Comparison of ENCODE assay signal across 21 cellular contexts in the genomic region with DNA sequence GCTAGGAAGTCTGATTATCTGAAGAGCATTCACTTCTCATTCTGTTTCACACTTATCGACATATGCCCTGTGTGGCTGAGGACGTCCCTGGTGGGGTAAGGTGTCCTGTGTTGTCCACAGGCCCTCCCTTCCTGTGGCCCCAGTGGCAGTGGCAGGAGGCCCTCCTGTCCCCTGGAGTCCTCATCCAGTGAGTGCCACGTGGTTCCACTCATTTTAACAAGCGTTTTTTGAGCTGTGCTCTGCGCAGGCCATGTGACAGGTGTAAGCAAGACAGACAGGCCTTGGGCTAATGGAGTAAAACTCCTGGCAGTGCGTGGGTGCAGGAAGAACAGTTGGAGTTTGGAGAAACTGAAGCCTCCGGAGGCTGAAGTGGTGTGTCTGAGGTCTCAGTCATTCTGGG. TPM values are rescaled to one million over a fixed set of nuclear protein-coding genes. Genes with fewer than 3 reads are reported as not detected.
DNase-seq lines count a peak whose midpoint lies in the region; ATAC-seq, FAIRE-seq and TF ChIP-seq lines count a peak whose summit lies in the region.
"Had no signal": no experiment of that assay in that cellular context is flagged by ENCODE, and none has a peak within 500 bp of the region (broad histone marks: within the 10 kb centered on the region; RNA-seq: fewer than 3 reads in every experiment).

No MANE protein-coding gene starts in this region.

- H3K9me3 Mint-ChIP-seq in astrocyte (ENCODE audit: unreplicated experiment) (no peaks in the 10 kb centered on the region), progenitor cell of endocrine pancreas (ENCODE audit: low read depth) (no peaks in the 10 kb centered on the region)
- H3K9me3 Mint-ChIP-seq: CD4-positive, alpha-beta memory T cell had no signal

- no peaks in the 10 kb centered on the region for H3K27me3 ChIP-seq in right atrium auricular region
- no peaks in the 10 kb centered on the region for H3K27me3 ChIP-seq in astrocyte (ENCODE audit: insufficient read depth, low read length)
- H3K27me3 ChIP-seq: BLaER1 had no signal

- intact Hi-C loops in left cardiac atrium (cut with DNase I): no loop called here
- intact Hi-C loops in left ventricle myocardium superior (cut with micrococcal nuclease): no loop called here

- no peak overlapping the region for H3K9ac ChIP-seq in astrocyte (ENCODE audit: low read length)
- H3K9ac ChIP-seq: BLaER1 had no signal

- no peak overlapping the region for H2AFZ ChIP-seq in astrocyte (ENCODE audit: low read depth, low read length)
- H2AFZ ChIP-seq: PC-9 had no signal

- H4K20me1 ChIP-seq in astrocyte (ENCODE audit: insufficient read depth, low read length): peaks cover 80% of the 10 kb centered on the region

- H3K79me2 ChIP-seq in astrocyte (ENCODE audit: insufficient read depth, low read length): peaks cover 3% of the 10 kb centered on the region

- H3K36me3 ChIP-seq in right atrium auricular region (peaks cover 100% of the 10 kb centered on the region), astrocyte (ENCODE audit: insufficient read depth, low read length) (peaks cover 35% of the 10 kb centered on the region)

- H3K27ac Mint-ChIP-seq in astrocyte (ENCODE audit: unreplicated experiment): peak overlapping the region; percentile 60
- peak overlapping the region; percentile 18 for H3K27ac Mint-ChIP-seq in progenitor cell of endocrine pancreas

- H3K4me3 ChIP-seq in right atrium auricular region: no peak overlapping the region
- H3K4me3 ChIP-seq in astrocyte (ENCODE audit: insufficient read depth, low read depth, low read length): no peak overlapping the region
- H3K4me3 ChIP-seq: BLaER1, PC-9 had no signal

- H3K4me3 Mint-ChIP-seq in astrocyte (ENCODE audit: unreplicated experiment) (no peak overlapping the region), progenitor cell of endocrine pancreas (ENCODE audit: low read depth) (no peak overlapping the region)

- H3K27me3 Mint-ChIP-seq in astrocyte (ENCODE audit: low read depth, unreplicated experiment) (no peaks in the 10 kb centered on the region), progenitor cell of endocrine pancreas (no peaks in the 10 kb centered on the region)
- H3K27me3 Mint-ChIP-seq: CD4-positive, alpha-beta memory T cell had no signal

- H3K27ac ChIP-seq in right atrium auricular region (no peak overlapping the region), astrocyte (ENCODE audit: low read depth, low read length) (no peak overlapping the region)
- H3K27ac ChIP-seq: BLaER1, HL-60, PC-9 had no signal

- no peak for FAIRE-seq in astrocyte (lab: Jason Lieb, UNC)
- FAIRE-seq: A204.1, GM19239 had no signal

- no peak overlapping the region for H3K4me2 ChIP-seq in astrocyte (ENCODE audit: low read length)
- H3K4me2 ChIP-seq: BLaER1, PC-9 had no signal

- DNase-seq in left cardiac atrium (peak; percentile 7), right atrium auricular region (ENCODE audit: low spot score) (no peak), astrocyte (ENCODE audit: low read depth) (no peak), left ventricle myocardium superior (peak; percentile 21), progenitor cell of endocrine pancreas (ENCODE audit: low spot score, unreplicated experiment) (no peak), glomerular visceral epithelial cell (ENCODE audit: extremely low spot score) (no peak)
- DNase-seq in activated CD8-positive, alpha-beta memory T cell treated with anti-CD3 and anti-CD28 coated beads for 24 hours: no peak
- DNase-seq: CD4-positive, alpha-beta memory T cell; GF-D8; GOT3; NCI-H1417; NCI-H187 treated with DMSO at 0.1 percent for 48 hours; NCI-H226; NCI-H524; PC-9 had no signal

- H3K4me1 ChIP-seq in right atrium auricular region: peaks cover 0 to 10% of the 10 kb centered on the region in 2 donors
- no peaks in the 10 kb centered on the region for H3K4me1 ChIP-seq in astrocyte (ENCODE audit: insufficient read depth, low read length)

- TF ChIP-seq CTCF in right atrium auricular region (IDR thresholded peaks at IDR 0.05) (no peak), astrocyte (IDR thresholded peaks at IDR 0.05; ENCODE audit: insufficient read depth, low read depth, low read length) (no peak), progenitor cell of endocrine pancreas (IDR thresholded peaks at IDR 0.05; ENCODE audit: unreplicated experiment) (no peak)

- ATAC-seq in left cardiac atrium (no peak), left ventricle myocardium superior (no peak), GM21367 (IDR thresholded peaks at IDR 0.05; ENCODE audit: unreplicated experiment) (no peak)
- ATAC-seq: HCT116 had no signal

- peaks cover 2% of the 10 kb centered on the region for H3K4me1 Mint-ChIP-seq in astrocyte (ENCODE audit: low read depth, unreplicated experiment)
- H3K4me1 Mint-ChIP-seq in progenitor cell of endocrine pancreas (ENCODE audit: low read depth): no peaks in the 10 kb centered on the region
- H3K4me1 Mint-ChIP-seq: CD4-positive, alpha-beta memory T cell had no signal

- peaks cover 16% of the 10 kb centered on the region for H3K36me3 Mint-ChIP-seq in astrocyte (ENCODE audit: low read depth, unreplicated experiment)
- H3K36me3 Mint-ChIP-seq in progenitor cell of endocrine pancreas (ENCODE audit: insufficient read depth): peaks cover 13% of the 10 kb centered on the region

- no peaks in the 10 kb centered on the region for H3K9me3 ChIP-seq in right atrium auricular region
- H3K9me3 ChIP-seq in astrocyte (ENCODE audit: insufficient read depth, low read depth, low read length): no peaks in the 10 kb centered on the region
- H3K9me3 ChIP-seq: BLaER1 had no signal

RNA-seq across cellular contexts. Expression of gene PPIF, which starts 39.3 kb away (rescaled TPM):
- total RNA-seq in left cardiac atrium (100 to 1,000 TPM; 110 to 155 TPM), right atrium auricular region (10 to 100 TPM; 63.0 to 87.6 TPM), astrocyte (25.3 and 31.7 TPM in 2 replicates), left ventricle myocardium superior (139 TPM), progenitor cell of endocrine pancreas (35.9 and 37.1 TPM in 2 replicates)

Comparison
In these comparisons a context has a peak if more than half of its experiments do, and no peak if none do; other contexts are left out.
1. DNase-seq: peak in left cardiac atrium (single experiment) and left ventricle myocardium superior (single experiment); none in right atrium auricular region (single experiment), astrocyte (single experiment), progenitor cell of endocrine pancreas (single experiment), glomerular visceral epithelial cell (single experiment) and activated CD8-positive, alpha-beta memory T cell treated with anti-CD3 and anti-CD28 coated beads for 24 hours (single experiment).